Comparison of ENCODE assay signal across 8 cellular contexts in the genomic region with DNA sequence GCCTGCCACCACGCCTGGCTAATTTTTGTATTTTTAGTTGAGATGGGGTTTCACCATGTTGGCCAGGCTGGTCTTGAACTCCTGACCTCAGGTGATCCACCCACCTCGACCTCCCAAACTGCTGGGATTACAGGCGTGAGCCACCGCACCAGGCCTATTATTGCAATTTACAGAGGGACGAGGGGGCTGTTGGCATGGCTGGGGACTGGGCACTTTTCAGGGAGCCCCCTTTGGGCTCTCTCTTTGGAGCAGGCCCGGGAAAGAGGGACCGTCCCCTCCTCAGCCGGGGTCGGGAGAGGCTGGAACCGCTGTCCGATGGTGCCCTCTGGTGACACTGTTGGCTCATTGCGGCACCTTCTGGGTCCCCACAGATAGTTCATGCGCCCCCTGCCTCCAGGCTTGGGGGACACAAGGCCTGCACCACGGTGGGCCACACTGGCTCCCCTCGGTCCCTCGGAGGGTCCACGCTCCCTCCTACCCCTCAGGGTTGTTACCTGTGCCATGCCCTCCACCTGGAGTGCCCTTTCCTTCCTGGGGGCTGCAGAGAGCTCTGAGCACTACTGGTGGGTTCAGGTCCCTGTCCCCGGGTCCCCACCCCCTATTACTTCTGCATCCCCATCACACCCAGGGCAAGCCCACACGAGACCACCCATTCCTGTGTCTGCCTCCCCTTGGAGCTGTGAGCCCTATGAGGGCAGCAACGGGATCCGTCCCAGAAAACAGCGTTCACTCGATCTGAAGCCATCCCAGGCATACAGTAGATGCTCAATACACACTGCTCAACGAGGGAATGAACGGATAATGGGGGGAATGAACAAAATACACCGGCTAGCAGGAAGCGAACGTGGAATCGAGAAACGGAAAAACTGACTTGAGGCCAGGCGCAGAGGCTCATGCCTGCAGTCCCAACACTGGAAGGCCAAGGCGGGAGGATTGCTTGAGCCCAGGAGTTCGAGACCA. TPM values are rescaled to one million over a fixed set of nuclear protein-coding genes. Genes with fewer than 3 reads are reported as not detected.
DNase-seq lines count a peak whose midpoint lies in the region; ATAC-seq, FAIRE-seq and TF ChIP-seq lines count a peak whose summit lies in the region.

No MANE protein-coding gene starts in this region.

- DNase-seq in DND-41, result peak; percentile 80
- DNase-seq in KBM-7, result peak; percentile 73
- DNase-seq in SW480 (ENCODE audit: low spot score), result peak; percentile 36
- peak; percentile 71 to 77 for DNase-seq in activated naive CD4-positive, alpha-beta T cell treated with anti-CD3 and anti-CD28 coated beads, Interleukin-2, amount 50 U/mL, for 72 hours (ENCODE audit: low spot score in 2 of 2)
- peak; percentile 61 to 87 (median 82) for DNase-seq in right cardiac atrium
- DNase-seq in stimulated activated CD4-positive, alpha-beta T cell treated with anti-CD3 and anti-CD28 coated beads, Interleukin-1b, Interleukin-23, amount 100 ng/mL, for 1 hour (ENCODE audit: low read depth in 2 of 2), result peak; percentile 11 to 48
- DNase-seq in small intestine, result no peak

- 47% methylated on average over 33 of the region's 33 CpGs for WGBS in right cardiac atrium
- WGBS in small intestine, 3 donors, result 42 to 48% (median 47%) methylated on average over 32 to 33 of the region's 33 CpGs

- H3K36me3 Mint-ChIP-seq in activated naive CD4-positive, alpha-beta T cell treated with anti-CD3 and anti-CD28 coated beads, Interleukin-2, amount 50 U/mL, for 72 hours, result no peaks in the 10 kb centered on the region

- H4K20me1 ChIP-seq in DND-41 (ENCODE audit: insufficient read depth, low read length), result 0 out of 2 replicates have a peak, but pooled peaks cover 5% of the 10 kb centered on the region

- intact Hi-C loops in right cardiac atrium (cut with DNase I), result loop anchor here (5.0 kb wide), 1 partner anchor 72 kb away; no protein-coding TSS in a partner anchor

- H3K9ac ChIP-seq in DND-41 (ENCODE audit: low read depth, low read length), result no peak overlapping the region

- H3K27me3 ChIP-seq in DND-41 (ENCODE audit: insufficient read depth, low read length, poor library complexity) (no peaks in the 10 kb centered on the region), right cardiac atrium (ENCODE audit: control insufficient read depth, insufficient read depth) (no peaks in the 10 kb centered on the region), small intestine (ENCODE audit: control insufficient read depth in 2 of 2, insufficient read depth in 2 of 2, low read length in 2 of 2) (no peaks in the 10 kb centered on the region)

- no peaks in the 10 kb centered on the region for H3K79me2 ChIP-seq in DND-41 (ENCODE audit: insufficient read depth, low read length)

- H3K36me3 ChIP-seq in DND-41 (ENCODE audit: insufficient read depth, low read length) (no peaks in the 10 kb centered on the region), small intestine (ENCODE audit: control insufficient read depth in 2 of 2, insufficient read depth in 2 of 2, low read length in 2 of 2) (no peaks in the 10 kb centered on the region)

- peak; percentile 96 for TF ChIP-seq CTCF in DND-41 (IDR thresholded peaks at IDR 0.05; ENCODE audit: borderline replicate concordance, extremely low read depth, low read length, poor library complexity, severe bottlenecking)

- peak overlapping the region; percentile 6; the same call in 1 of the 2 replicates for H3K4me2 ChIP-seq in DND-41 (ENCODE audit: insufficient read depth, low read length)

- in situ Hi-C loops in KBM-7 (cut with MboI; ENCODE audit: low pct_unique_long_range_greater_than_20kb, low sequenced_read_pairs), result no loop called here

- 0 out of 2 replicates have a peak overlapping the region, but pooled peaks have one; percentile 22 for H2AFZ ChIP-seq in DND-41 (ENCODE audit: low read depth, low read length)

- no peaks in the 10 kb centered on the region for H3K9me3 Mint-ChIP-seq in activated naive CD4-positive, alpha-beta T cell treated with anti-CD3 and anti-CD28 coated beads, Interleukin-2, amount 50 U/mL, for 72 hours

- H3K27ac ChIP-seq in DND-41 (ENCODE audit: low read length) (no peak overlapping the region), right cardiac atrium (ENCODE audit: low read length) (no peak overlapping the region), small intestine (ENCODE audit: low read depth in 1 of 2, low read length in 1 of 2) (no peak overlapping the region)

- H3K9me3 ChIP-seq in DND-41 (ENCODE audit: insufficient read depth, low read length, severe bottlenecking) (no peaks in the 10 kb centered on the region), right cardiac atrium (ENCODE audit: control insufficient read depth, low read length) (no peaks in the 10 kb centered on the region), small intestine (ENCODE audit: control insufficient read depth, low read depth) (no peaks in the 10 kb centered on the region)

- FAIRE-seq in small intestine (lab: Jason Lieb, UNC), result no peak

- ATAC-seq in DND-41 (ENCODE audit: insufficient read depth, low read depth), result peak; percentile 90
- ATAC-seq in activated naive CD4-positive, alpha-beta T cell treated with anti-CD3 and anti-CD28 coated beads, Interleukin-2, amount 50 U/mL, for 72 hours, result peak; percentile 92 to 93
- ATAC-seq in right cardiac atrium, result peak; percentile 72
- ATAC-seq in HG03460 (IDR thresholded peaks at IDR 0.05; ENCODE audit: unreplicated experiment), result no peak

- no peak overlapping the region for H3K4me3 ChIP-seq in DND-41 (ENCODE audit: low read depth in 1 of 2, low read length in 2 of 2)
- H3K4me3 ChIP-seq in right cardiac atrium (ENCODE audit: low read length), result no peak overlapping the region
- no peak overlapping the region for H3K4me3 ChIP-seq in small intestine (ENCODE audit: low read depth in 1 of 2, low read length in 2 of 2)

- no peak overlapping the region for H3K27ac Mint-ChIP-seq in activated naive CD4-positive, alpha-beta T cell treated with anti-CD3 and anti-CD28 coated beads, Interleukin-2, amount 50 U/mL, for 72 hours

- H3K4me1 ChIP-seq in DND-41 (ENCODE audit: insufficient read depth, low read length), result no peaks in the 10 kb centered on the region
- no peaks in the 10 kb centered on the region for H3K4me1 ChIP-seq in right cardiac atrium (ENCODE audit: control insufficient read depth, insufficient read depth, low read length)
- no peaks in the 10 kb centered on the region for H3K4me1 ChIP-seq in small intestine (ENCODE audit: control insufficient read depth in 2 of 2, insufficient read depth in 1 of 2, low read depth in 1 of 2, low read length in 1 of 2)

RNA-seq across cellular contexts. Expression of a gene that starts 12.5 kb away (rescaled TPM):
- 10 to 100 TPM in 1 of 2 donors, 1 to 10 TPM in 1; 9.3 to 11.4 TPM for total RNA-seq in activated naive CD4-positive, alpha-beta T cell treated with anti-CD3 and anti-CD28 coated beads, Interleukin-2, amount 50 U/mL, for 72 hours
- 10 to 100 TPM; 23.4 to 28.3 (median 27.9) TPM for total RNA-seq in right cardiac atrium
- polyA plus RNA-seq in right cardiac atrium, result 20.1 TPM
- polyA plus RNA-seq in small intestine, result 1 to 10 TPM; 3.0 to 6.0 (median 3.4) TPM

RNA-seq across cellular contexts. Expression of a gene that starts 27.5 kb away (rescaled TPM):
- total RNA-seq in activated naive CD4-positive, alpha-beta T cell treated with anti-CD3 and anti-CD28 coated beads, Interleukin-2, amount 50 U/mL, for 72 hours, result 10 to 100 TPM; 18.8 to 27.5 TPM
- total RNA-seq in right cardiac atrium, result 1 to 10 TPM; 5.8 to 6.9 (median 6.7) TPM
- 5.3 TPM for polyA plus RNA-seq in right cardiac atrium
- polyA plus RNA-seq in small intestine, result 10 to 100 TPM; 14.3 to 38.0 (median 23.2) TPM
